In the genomic region with DNA sequence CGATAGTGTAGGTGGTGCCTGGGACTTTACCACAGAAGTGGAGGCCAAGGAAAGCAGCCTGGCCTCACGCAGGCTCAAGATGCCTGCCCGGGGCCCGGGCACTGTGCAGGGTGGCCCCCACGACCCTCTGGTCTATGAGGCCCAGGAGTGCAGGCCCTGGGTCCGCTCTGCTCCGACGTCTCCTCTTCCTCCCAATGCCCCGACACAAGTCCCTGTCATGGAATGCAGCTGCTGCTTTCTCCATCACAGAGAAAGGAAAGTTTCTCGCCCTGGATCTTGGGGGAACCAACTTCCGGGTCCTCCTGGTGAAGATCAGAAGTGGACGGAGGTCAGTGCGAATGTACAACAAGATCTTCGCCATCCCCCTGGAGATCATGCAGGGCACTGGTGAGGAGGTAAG, we compare ENCODE assay signal across 23 cellular contexts. TPM values are rescaled to one million over a fixed set of nuclear protein-coding genes. Genes with fewer than 3 reads are reported as not detected.
"Had no signal": no experiment of that assay in that cellular context is flagged by ENCODE, and none has a peak within 500 bp of the region (broad histone marks: within the 10 kb centered on the region; RNA-seq: fewer than 3 reads in every experiment).

No MANE protein-coding gene starts in this region.

- ATAC-seq: foreskin keratinocyte; gastroesophageal sphincter; heart right ventricle; left colon; lower lobe of right lung; natural killer cell; right cardiac atrium; stimulated activated memory B cell treated with anti-CD40 and anti-IgM and Interleukin-4, amounts not matched to agents 10 μg/mL and 1 μg/mL and 100 μg/mL, for 72 hours had no signal

- H3K36me3 ChIP-seq: colonic mucosa, esophagus muscularis mucosa, gastroesophageal sphincter, heart right ventricle, left ventricle myocardium inferior, lower lobe of right lung, prostate gland, sigmoid colon, thoracic aorta, upper lobe of left lung had no signal

- H3K27ac ChIP-seq: colonic mucosa, epithelial cell of prostate, esophagus muscularis mucosa, foreskin keratinocyte, gastroesophageal sphincter, heart right ventricle, left ventricle myocardium inferior, lower lobe of right lung, parathyroid adenoma, sigmoid colon, thoracic aorta, tibial nerve, upper lobe of left lung had no signal

- H3K9me3 ChIP-seq: colonic mucosa, esophagus muscularis mucosa, gastroesophageal sphincter, lower lobe of right lung, prostate gland, sigmoid colon, thoracic aorta, upper lobe of left lung had no signal

- H2AFZ ChIP-seq: parathyroid adenoma had no signal

- DNase-seq: colonic mucosa; effector CD8-positive, alpha-beta T cell; endodermal cell; foreskin keratinocyte; heart right ventricle; hippocampal formation; left colon; left ventricle myocardium inferior; lower lobe of right lung; natural killer cell; right cardiac atrium; sigmoid colon; stimulated activated CD4-positive, alpha-beta T cell treated with anti-CD3 and anti-CD28 coated beads, Interleukin-4, amount 100 ng/mL, for 4 hours had no signal

- H3K27me3 ChIP-seq: colonic mucosa, esophagus muscularis mucosa, foreskin keratinocyte, gastroesophageal sphincter, heart right ventricle, sigmoid colon, tibial nerve, upper lobe of left lung had no signal

- H3K4me3 ChIP-seq: colonic mucosa, esophagus muscularis mucosa, gastroesophageal sphincter, heart right ventricle, left ventricle myocardium inferior, lower lobe of right lung, prostate gland, sigmoid colon, thoracic aorta, tibial nerve, upper lobe of left lung had no signal

- H3K4me1 ChIP-seq: colonic mucosa, esophagus muscularis mucosa, foreskin keratinocyte, gastroesophageal sphincter, heart right ventricle, left ventricle myocardium inferior, lower lobe of right lung, parathyroid adenoma, prostate gland, sigmoid colon, tibial nerve, upper lobe of left lung had no signal

- H3K9ac ChIP-seq: parathyroid adenoma had no signal

RNA-seq across cellular contexts. Expression of a gene that starts 29.9 kb away (rescaled TPM):
- total RNA-seq: left ventricle myocardium inferior, sigmoid colon, skeletal muscle tissue had no signal
